ENCODE assay signal across 12 cellular contexts in the genomic region with DNA sequence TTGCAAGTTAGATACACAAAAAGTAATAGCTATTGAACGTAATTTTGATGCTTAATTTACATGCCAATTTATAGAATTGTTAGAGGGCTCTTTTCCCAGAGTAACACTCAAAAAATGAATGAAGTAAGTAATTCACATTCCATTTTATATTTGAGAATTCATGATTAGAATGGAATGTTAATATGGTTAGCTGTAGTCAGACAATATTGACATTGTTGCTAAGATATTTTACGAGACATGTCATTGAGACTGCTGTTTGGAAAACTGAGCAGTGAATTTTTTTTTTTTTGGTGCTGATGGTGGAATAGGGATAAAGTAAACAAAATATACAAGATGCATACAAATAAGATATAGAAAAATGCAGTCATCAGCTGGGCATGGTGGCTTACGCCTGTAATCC.
DNase-seq lines count a peak whose midpoint lies in the region; ATAC-seq and TF ChIP-seq lines count a peak whose summit lies in the region.
"Had no signal": no experiment of that assay in that cellular context is flagged by ENCODE, and none has a peak within 500 bp of the region (broad histone marks: within the 10 kb centered on the region; RNA-seq: fewer than 3 reads in every experiment).

No MANE protein-coding gene starts in this region.

- H3K4me3 ChIP-seq in coronary artery (no peak overlapping the region), mesenchymal stem cell (ENCODE audit: insufficient read depth in 1 of 2, low read depth in 1 of 2, low read length in 2 of 2) (no peak overlapping the region), aorta (ENCODE audit: low read length in 2 of 2) (no peak overlapping the region)
- H3K4me3 ChIP-seq: A549 had no signal

- ATAC-seq in aorta (ENCODE audit: low FRiP score) (peak; percentile 49), natural killer cell (no peak)
- ATAC-seq: A549 had no signal

- no peak overlapping the region for H3K4ac ChIP-seq in mesenchymal stem cell (ENCODE audit: low read depth in 1 of 2, low read length in 2 of 2)

- H3K27me3 Mint-ChIP-seq in natural killer cell (ENCODE audit: low read depth in 2 of 2): no peaks in the 10 kb centered on the region

- no peak overlapping the region for H3K4me3 Mint-ChIP-seq in natural killer cell

- H3K23ac ChIP-seq in mesenchymal stem cell (ENCODE audit: low read length in 2 of 2): no peak overlapping the region

- peak; percentile 25 for DNase-seq in SIG-M5 treated with dmso at 0.1 percent for 504 hours (lab: John Stamatoyannopoulos, UW; ENCODE audit: unreplicated experiment)
- no peak for DNase-seq in SIG-M5 (lab: John Stamatoyannopoulos, UW)
- DNase-seq in coronary artery (ENCODE audit: low spot score): no peak
- DNase-seq in mesenchymal stem cell: peak; percentile 61
- no peak for DNase-seq in aorta
- DNase-seq in activated CD4-positive, alpha-beta T cell treated with anti-CD3 and anti-CD28 coated beads, Interleukin-2, amount 50 U/mL, for 4 hours: no peak
- DNase-seq in NOMO-1 treated with DMSO at 0.1 percent for 48 hours (lab: John Stamatoyannopoulos, UW; ENCODE audit: unreplicated experiment): no peak
- DNase-seq in natural killer cell: no peak
- DNase-seq: activated CD8-positive, alpha-beta memory T cell treated with anti-CD3 and anti-CD28 coated beads, Interleukin-2, amount 50 U/mL, for 48 hours; NCI-H2029 treated with DMSO at 0.1 percent for 48 hours; T1000 had no signal

- no peak overlapping the region for H3K18ac ChIP-seq in mesenchymal stem cell (ENCODE audit: low read depth in 1 of 2, low read length in 2 of 2)

- no peaks in the 10 kb centered on the region for H3K27me3 ChIP-seq in mesenchymal stem cell (ENCODE audit: control insufficient read depth in 1 of 2, insufficient read depth in 1 of 2, low read length in 2 of 2)
- H3K27me3 ChIP-seq in aorta (ENCODE audit: control insufficient read depth in 1 of 2, insufficient read depth in 2 of 2, low read length in 1 of 2): no peaks in the 10 kb centered on the region

- H4K91ac ChIP-seq in mesenchymal stem cell (ENCODE audit: low read length): no peak overlapping the region

- H2BK15ac ChIP-seq in mesenchymal stem cell (ENCODE audit: low read depth, poor library complexity, severe bottlenecking): no peak overlapping the region

- H3K27ac ChIP-seq in coronary artery (peak overlapping the region; percentile 70 to 89), mesenchymal stem cell (ENCODE audit: low read length, poor library complexity, severe bottlenecking) (no peak overlapping the region), aorta (ENCODE audit: low read depth in 1 of 2, low read length in 2 of 2) (peak overlapping the region in 1 of 2 donors; percentile 55)
- H3K27ac ChIP-seq: A549 had no signal

- H2BK120ac ChIP-seq in mesenchymal stem cell (ENCODE audit: low read depth, low read length): no peak overlapping the region

- peak overlapping the region; percentile 35 for H3K9ac ChIP-seq in mesenchymal stem cell (ENCODE audit: low read length)

- 74% methylated on average over 2 of the region's 3 CpGs for WGBS in mesenchymal stem cell
- 26 to 30% methylated on average over 3 of the region's 3 CpGs for WGBS in aorta, 2 donors

- peaks cover 49% of the 10 kb centered on the region for H3K79me1 ChIP-seq in mesenchymal stem cell (replicated peaks; ENCODE audit: low read length, poor library complexity, severe bottlenecking)

- no peak overlapping the region for H2AFZ ChIP-seq in mesenchymal stem cell (ENCODE audit: low read depth, low read length)

- peaks cover 0 to 21% of the 10 kb centered on the region in 2 experiments for H3K36me3 ChIP-seq in mesenchymal stem cell (ENCODE audit: control insufficient read depth in 1 of 2, insufficient read depth in 2 of 2, low read depth in 1 of 2, low read length in 2 of 2)
- H3K36me3 ChIP-seq in aorta (ENCODE audit: control insufficient read depth in 1 of 2, insufficient read depth in 2 of 2, low read length in 1 of 2): no peaks in the 10 kb centered on the region

- no peak overlapping the region for H2BK5ac ChIP-seq in mesenchymal stem cell (ENCODE audit: low read depth, low read length, poor library complexity, severe bottlenecking)

- H3K9me3 ChIP-seq in mesenchymal stem cell (ENCODE audit: control insufficient read depth, low read length) (no peaks in the 10 kb centered on the region), aorta (ENCODE audit: control insufficient read depth, low read length) (no peaks in the 10 kb centered on the region)

- H4K8ac ChIP-seq in mesenchymal stem cell (ENCODE audit: low read length): no peak overlapping the region

- no peak overlapping the region for H2BK12ac ChIP-seq in mesenchymal stem cell (ENCODE audit: low read length in 2 of 2)

- no peaks in the 10 kb centered on the region for H3K9me3 Mint-ChIP-seq in natural killer cell

- H3K27ac Mint-ChIP-seq in natural killer cell: no peak overlapping the region

- H3K4me2 ChIP-seq in mesenchymal stem cell (ENCODE audit: low read length, poor library complexity, severe bottlenecking): no peak overlapping the region
- H3K4me2 ChIP-seq: A549 had no signal

- H3K36me3 Mint-ChIP-seq in natural killer cell: no peaks in the 10 kb centered on the region

- H3K4me1 Mint-ChIP-seq in natural killer cell: peaks cover 0 to 9% of the 10 kb centered on the region in 2 donors

- H3K4me1 ChIP-seq in mesenchymal stem cell (ENCODE audit: control insufficient read depth, insufficient read depth, low read depth, low read length) (peaks cover 5% of the 10 kb centered on the region), aorta (ENCODE audit: control insufficient read depth in 1 of 2, insufficient read depth in 2 of 2, low read length in 2 of 2) (peaks cover 2 to 4% of the 10 kb centered on the region in 2 donors)
- H3K4me1 ChIP-seq: A549 had no signal

- TF ChIP-seq CTCF in coronary artery (IDR thresholded peaks at IDR 0.05) (no peak), natural killer cell (IDR thresholded peaks at IDR 0.05) (no peak)

- no peak overlapping the region for H2AK5ac ChIP-seq in mesenchymal stem cell (ENCODE audit: low read length, severe bottlenecking)

- intact Hi-C loops in aorta (cut with DNase I) (no loop called here), natural killer cell (cut with micrococcal nuclease) (no loop called here)

- H3K14ac ChIP-seq in mesenchymal stem cell (ENCODE audit: low read length in 2 of 2): no peak overlapping the region

Comparison
In these comparisons a context has a peak if more than half of its experiments do, and no peak if none do; other contexts are left out.
1. DNase-seq: peak in SIG-M5 treated with dmso at 0.1 percent for 504 hours (single experiment) and mesenchymal stem cell (single experiment); none in SIG-M5 (single experiment), coronary artery (single experiment), aorta (0 of 2), activated CD4-positive, alpha-beta T cell treated with anti-CD3 and anti-CD28 coated beads, Interleukin-2, amount 50 U/mL, for 4 hours (0 of 2), NOMO-1 treated with DMSO at 0.1 percent for 48 hours (single experiment) and natural killer cell (single experiment).